In the genomic region with DNA sequence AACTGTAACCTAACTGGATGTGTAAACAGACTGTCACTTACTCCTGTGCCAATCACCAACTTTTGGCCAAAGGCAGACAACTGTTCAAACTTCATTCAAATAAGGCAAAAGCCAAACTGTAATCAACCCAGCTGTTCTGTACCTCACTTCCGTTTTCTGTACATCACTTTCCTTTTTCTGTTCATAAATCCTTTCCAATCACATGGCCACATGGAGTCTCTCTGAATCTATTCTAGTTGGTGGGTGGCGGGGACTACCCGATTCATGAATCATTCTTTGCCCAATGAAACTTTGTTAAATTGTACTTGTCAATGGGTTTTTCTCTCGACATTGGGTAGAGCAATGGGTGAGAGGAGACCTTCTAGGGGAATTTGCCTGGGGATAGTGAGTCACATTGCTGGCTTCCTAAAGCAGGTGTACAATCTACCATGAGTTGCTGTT, we compare ENCODE assay signal across 9 cellular contexts.
DNase-seq lines count a peak whose midpoint lies in the region; ATAC-seq and TF ChIP-seq lines count a peak whose summit lies in the region.
"Had no signal": no experiment of that assay in that cellular context is flagged by ENCODE, and none has a peak within 500 bp of the region (broad histone marks: within the 10 kb centered on the region; RNA-seq: fewer than 3 reads in every experiment).

No MANE protein-coding gene starts in this region.

- H3K27ac ChIP-seq in thyroid gland, result no peak overlapping the region

- 98% methylated on average over 4 of the region's 4 CpGs for WGBS in thyroid gland, 2 donors

- DNase-seq in activated CD4-positive, alpha-beta T cell treated with anti-CD3 and anti-CD28 coated beads, Interleukin-2, amount 50 U/mL, for 48 hours, result peak; percentile 50 to 72
- DNase-seq in stimulated activated CD4-positive, alpha-beta T cell treated with anti-CD3 and anti-CD28 coated beads, Interleukin-2, amount 100 ng/mL, for 4 hours (ENCODE audit: low read depth), result peak; percentile 19
- DNase-seq in NCI-H1417 treated with DMSO at 0.1 percent for 48 hours (lab: John Stamatoyannopoulos, UW) (no peak), hypothalamus (lab: John Stamatoyannopoulos, UW) (no peak), thyroid gland (no peak), globus pallidus (ENCODE audit: low spot score) (no peak)
- DNase-seq: SK-N-SH had no signal

- H3K36me3 ChIP-seq in thyroid gland, result no peaks in the 10 kb centered on the region

- H3K27me3 ChIP-seq in thyroid gland, result no peaks in the 10 kb centered on the region

- no peak for TF ChIP-seq CTCF in thyroid gland (IDR thresholded peaks at IDR 0.05)

- H3K9me3 ChIP-seq in thyroid gland, result no peaks in the 10 kb centered on the region
- H3K9me3 ChIP-seq: SK-N-SH had no signal

- no peak for TF ChIP-seq POLR2A in thyroid gland (IDR thresholded peaks at IDR 0.05)

- H3K4me1 ChIP-seq in thyroid gland, result no peaks in the 10 kb centered on the region

- no peak overlapping the region for H3K4me3 ChIP-seq in thyroid gland (replicated peaks in 1 of 3)

- intact Hi-C loops in thyroid gland (cut with DNase I), result no loop called here

- ATAC-seq in GM19324 (IDR thresholded peaks at IDR 0.05; ENCODE audit: low FRiP score, unreplicated experiment) (peak; percentile 71), HG02973 (IDR thresholded peaks at IDR 0.05; ENCODE audit: unreplicated experiment) (peak; percentile 63)

Comparison
In these comparisons a context has a peak if more than half of its experiments do, and no peak if none do; other contexts are left out.
1. DNase-seq: peak in activated CD4-positive, alpha-beta T cell treated with anti-CD3 and anti-CD28 coated beads, Interleukin-2, amount 50 U/mL, for 48 hours (2 of 2) and stimulated activated CD4-positive, alpha-beta T cell treated with anti-CD3 and anti-CD28 coated beads, Interleukin-2, amount 100 ng/mL, for 4 hours (single experiment); none in NCI-H1417 treated with DMSO at 0.1 percent for 48 hours (single experiment), hypothalamus (0 of 51), thyroid gland (0 of 2) and globus pallidus (single experiment).